In genomic region chr9:85523202-85523601, GRCh38 we compare ENCODE assay signal across 10 cellular contexts.
DNase-seq lines count a peak whose midpoint lies in the region; ATAC-seq and TF ChIP-seq lines count a peak whose summit lies in the region.
"Had no signal": no experiment of that assay in that cellular context is flagged by ENCODE, and none has a peak within 500 bp of the region (broad histone marks: within the 10 kb centered on the region; RNA-seq: fewer than 3 reads in every experiment).

No MANE protein-coding gene starts in this region.

- no peaks in the 10 kb centered on the region for H3K27me3 ChIP-seq in WERI-Rb-1 (ENCODE audit: insufficient read depth, low read depth, severe bottlenecking)
- H3K27me3 ChIP-seq in iPS-15b (ENCODE audit: control insufficient read depth, insufficient read depth, low read length): peaks cover 49% of the 10 kb centered on the region
- no peaks in the 10 kb centered on the region for H3K27me3 ChIP-seq in gastrocnemius medialis

- no peak for TF ChIP-seq CTCF in WERI-Rb-1 (IDR thresholded peaks at IDR 0.05; ENCODE audit: low read depth, low read length)
- no peak for TF ChIP-seq CTCF in gastrocnemius medialis (IDR thresholded peaks at IDR 0.05 in 4 of 5, conservative IDR thresholded peaks at IDR 0.05 in 1 of 5)

- H3K36me3 ChIP-seq in WERI-Rb-1: no peaks in the 10 kb centered on the region
- H3K36me3 ChIP-seq in iPS-15b (ENCODE audit: control insufficient read depth, insufficient read depth, low read length): no peaks in the 10 kb centered on the region
- no peaks in the 10 kb centered on the region for H3K36me3 ChIP-seq in gastrocnemius medialis
- H3K36me3 ChIP-seq: breast epithelium had no signal

- H3K4me3 ChIP-seq in WERI-Rb-1 (ENCODE audit: low read depth, low read length): peak overlapping the region; percentile 51
- peak overlapping the region; percentile 66 for H3K4me3 ChIP-seq in iPS-15b (ENCODE audit: low read depth, low read length)
- peak overlapping the region in 3 of 4 donors; percentile 51 to 54 (median 52) for H3K4me3 ChIP-seq in gastrocnemius medialis
- H3K4me3 ChIP-seq: mucosa of descending colon had no signal

- ATAC-seq in gastrocnemius medialis: no peak

- peak; percentile 18 for DNase-seq in NCI-H748 (lab: John Stamatoyannopoulos, UW; ENCODE audit: unreplicated experiment)
- no peak for DNase-seq in NCI-H748 treated with DMSO at 0.1 percent for 48 hours (lab: John Stamatoyannopoulos, UW)
- DNase-seq in WERI-Rb-1: peak; percentile 27
- DNase-seq in gastrocnemius medialis: no peak
- DNase-seq in HPDE6-E6E7 (ENCODE audit: extremely low spot score): no peak
- DNase-seq in SK-N-DZ (ENCODE audit: low spot score): no peak
- no peak for DNase-seq in GOT3 (lab: John Stamatoyannopoulos, UW)

- H3K4me1 ChIP-seq in iPS-15b (ENCODE audit: control insufficient read depth, insufficient read depth, low read length) (no peaks in the 10 kb centered on the region), gastrocnemius medialis (peaks cover 17 to 20% of the 10 kb centered on the region in 2 donors)

- intact Hi-C loops in gastrocnemius medialis (cut with DNase I; ENCODE audit: low total_unique reads): no loop called here

- in situ Hi-C loops in gastrocnemius medialis (cut with MboI; ENCODE audit: low sequenced_read_pairs in 4 of 4): no loop called here

- TF ChIP-seq POLR2A in gastrocnemius medialis (IDR thresholded peaks at IDR 0.05): no peak

- H3K9me3 ChIP-seq in WERI-Rb-1 (ENCODE audit: severe bottlenecking) (no peaks in the 10 kb centered on the region), iPS-15b (ENCODE audit: control insufficient read depth, insufficient read depth, low read length) (no peaks in the 10 kb centered on the region), gastrocnemius medialis (no peaks in the 10 kb centered on the region)
- H3K9me3 ChIP-seq: breast epithelium, mucosa of descending colon had no signal

- H3K27ac ChIP-seq in WERI-Rb-1 (no peak overlapping the region), gastrocnemius medialis (peak overlapping the region; percentile 74 to 82 (median 77))

- H3K9ac ChIP-seq in iPS-15b (ENCODE audit: low read depth, low read length): no peak overlapping the region

Comparison
In these comparisons a context has a peak if more than half of its experiments do, and no peak if none do; other contexts are left out.
1. DNase-seq: peak in NCI-H748 (single experiment) and WERI-Rb-1 (single experiment); none in NCI-H748 treated with DMSO at 0.1 percent for 48 hours (single experiment), gastrocnemius medialis (0 of 2), HPDE6-E6E7 (single experiment), SK-N-DZ (single experiment) and GOT3 (single experiment).
2. Peak in every context shown above with its lines, with median percentiles within 50 percentile points of each other: H3K4me3 ChIP-seq.